ENCODE assay signal across 22 cellular contexts in the genomic region with DNA sequence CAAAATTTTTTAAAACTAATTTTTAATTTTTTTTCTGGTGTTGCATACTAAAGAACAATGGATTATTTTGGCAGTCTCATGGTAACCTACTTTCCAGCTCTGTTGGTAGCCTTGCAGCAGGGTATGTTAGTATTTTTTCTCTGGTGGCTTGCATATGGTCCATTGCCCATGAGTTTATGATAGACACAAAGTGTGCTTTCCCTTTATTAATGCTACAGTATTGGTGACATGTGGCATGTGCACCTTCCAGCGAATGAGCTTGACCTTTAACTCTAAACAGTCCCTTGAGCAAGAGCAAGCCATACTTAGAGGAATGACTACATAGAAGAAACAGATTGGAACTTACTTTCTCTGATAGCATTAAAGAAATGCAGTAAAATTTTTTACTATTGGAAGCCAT.
"Had no signal": no experiment of that assay in that cellular context is flagged by ENCODE, and none has a peak within 500 bp of the region (broad histone marks: within the 10 kb centered on the region; RNA-seq: fewer than 3 reads in every experiment).

No MANE protein-coding gene starts in this region.

- H3K4me1 ChIP-seq: right atrium auricular region, sigmoid colon, thyroid gland had no signal

- H3K36me3 ChIP-seq: esophagus squamous epithelium, heart left ventricle, neural progenitor cell, ovary, right atrium auricular region, sigmoid colon, suprapubic skin, thyroid gland had no signal

- H3K4me2 ChIP-seq: neural progenitor cell had no signal

- H3K4me3 ChIP-seq: esophagus squamous epithelium, heart left ventricle, lung, neural progenitor cell, ovary, right atrium auricular region, sigmoid colon, skin epidermis, suprapubic skin, thyroid gland had no signal

- ATAC-seq: effector memory CD8-positive, alpha-beta T cell; heart left ventricle; left colon; left ventricle myocardium superior; natural killer cell treated with Interleukin-12 subunit alpha and Interleukin-12 subunit beta and Interleukin-15 and Interleukin-18, amount 100 ng/mL, for 72 hours; stimulated activated naive CD8-positive, alpha-beta T cell treated with anti-CD3 and anti-CD28 coated beads, Interleukin-15, Interleukin-2, amounts not matched to agents 100 U/mL and 50 U/mL, for 24 hours had no signal

- H3K27me3 ChIP-seq: esophagus squamous epithelium, heart left ventricle, neural progenitor cell, ovary, right atrium auricular region, sigmoid colon, suprapubic skin, thyroid gland had no signal

- FAIRE-seq: urothelium cell line had no signal

- H3K9me3 ChIP-seq: esophagus squamous epithelium, heart left ventricle, ovary, right atrium auricular region, sigmoid colon, suprapubic skin, thyroid gland had no signal

- DNase-seq: effector memory CD8-positive, alpha-beta T cell; esophagus squamous epithelium; heart left ventricle; hippocampal formation; left colon; left ventricle myocardium superior; mesenchymal stem cell; midbrain; nucleus accumbens; ovary; sigmoid colon; stimulated activated CD4-positive, alpha-beta T cell treated with anti-CD3 and anti-CD28 coated beads, Interleukin-12 subunit alpha, Interleukin-12 subunit beta, amount 100 ng/mL, for 4 hours; stimulated activated CD4-positive, alpha-beta T cell treated with anti-CD3 and anti-CD28 coated beads, Interleukin-2, amount 100 ng/mL, for 48 hours; stimulated activated naive CD8-positive, alpha-beta T cell treated with anti-CD3 and anti-CD28 coated beads, Interleukin-15, Interleukin-2, amounts not matched to agents 100 U/mL and 50 U/mL, for 24 hours; thyroid gland had no signal

- H3K27ac ChIP-seq: esophagus squamous epithelium, heart left ventricle, neural progenitor cell, ovary, right atrium auricular region, sigmoid colon, skin epidermis, suprapubic skin, thyroid gland had no signal
